Comparison of ENCODE assay signal across 23 cellular contexts in genomic region chr9:133256057-133256461, GRCh38. TPM values are rescaled to one million over a fixed set of nuclear protein-coding genes. Genes with fewer than 3 reads are reported as not detected.
DNase-seq lines count a peak whose midpoint lies in the region; ATAC-seq, FAIRE-seq and TF ChIP-seq lines count a peak whose summit lies in the region.
"Had no signal": no experiment of that assay in that cellular context is flagged by ENCODE, and none has a peak within 500 bp of the region (broad histone marks: within the 10 kb centered on the region; RNA-seq: fewer than 3 reads in every experiment).

No MANE protein-coding gene starts in this region.

- FAIRE-seq in K562 (lab: Jason Lieb, UNC) (no peak), frontal cortex (lab: Jason Lieb, UNC) (no peak)
- FAIRE-seq: A549, D721Med, GM12878, H1, HTR-8/SVneo had no signal

- in situ Hi-C loops in K562 (cut with MboI): no loop called here

- TF ChIP-seq RAD21 in K562 (CRISPR knock-in tag; conservative IDR thresholded peaks at IDR 0.05 in 1 of 2, IDR thresholded peaks at IDR 0.05 in 1 of 2): no peak

- no peak overlapping the region for H2AFZ ChIP-seq in K562 (ENCODE audit: low read depth, low read length)
- H2AFZ ChIP-seq in osteoblast (ENCODE audit: low read length): no peak overlapping the region

- H3K4me3 ChIP-seq in K562: no peak overlapping the region
- H3K4me3 ChIP-seq in osteoblast (ENCODE audit: insufficient read depth, low read length): no peak overlapping the region
- H3K4me3 ChIP-seq: A549, GM12878 had no signal

- CTCF ChIA-PET in K562 (lab: Yijun Ruan, JAX; ENCODE audit: low intra/inter-chr PET ratio): no interaction called here

- H3K9me1 ChIP-seq in K562 (ENCODE audit: control insufficient read depth, insufficient read depth, low read length): no peaks in the 10 kb centered on the region

- intact Hi-C loops in K562 (cut with micrococcal nuclease): no loop called here

- no peak for TF ChIP-seq POLR2A in K562 (conservative IDR thresholded peaks at IDR 0.05)

- peaks cover 47% of the 10 kb centered on the region; the same call in 2 of the 3 replicates for H3K36me3 ChIP-seq in K562 (ENCODE audit: control insufficient read depth, insufficient read depth, low read length)
- no peaks in the 10 kb centered on the region for H3K36me3 ChIP-seq in osteoblast (ENCODE audit: insufficient read depth, low read length)

- H3K27ac ChIP-seq in K562 (ENCODE audit: extremely low read depth, low read depth, low read length) (no peak overlapping the region), osteoblast (ENCODE audit: low read depth, low read length) (no peak overlapping the region)
- H3K27ac ChIP-seq: 22Rv1, A549, C4-2B had no signal

- TF ChIP-seq CTCF in K562 (IDR thresholded peaks at IDR 0.05 in 2 of 3, conservative IDR thresholded peaks at IDR 0.05 in 1 of 3; ENCODE audit: insufficient read depth in 2 of 3, low read depth in 1 of 3, low read length in 3 of 3) (no peak), osteoblast (IDR thresholded peaks at IDR 0.05; ENCODE audit: extremely low read depth, low read depth, low read length) (no peak), GM10266 (IDR thresholded peaks at IDR 0.05; ENCODE audit: control insufficient read depth, insufficient read depth, low read depth, missing control alignments) (no peak)

- H4K20me1 ChIP-seq in K562 (replicated peaks; ENCODE audit: control insufficient read depth, insufficient read depth, low read length) (peaks cover 3% of the 10 kb centered on the region; the same call in 1 of the 2 replicates), osteoblast (ENCODE audit: insufficient read depth, low read length) (no peaks in the 10 kb centered on the region)

- no peak for TF ChIP-seq EP300 in K562 (IDR thresholded peaks at IDR 0.05; ENCODE audit: low read length)

- POLR2A ChIA-PET in K562 (lab: Yijun Ruan, JAX): interaction anchor here (0.6 to 1.2 kb wide), 3 partner anchors 8 to 116 kb away, joined by 3 read pairs; no protein-coding TSS in a partner anchor

- no peaks in the 10 kb centered on the region for H3K79me2 ChIP-seq in K562 (ENCODE audit: control insufficient read depth, insufficient read depth, low read length)
- H3K79me2 ChIP-seq in osteoblast (ENCODE audit: insufficient read depth, low read length): no peaks in the 10 kb centered on the region

- no peaks in the 10 kb centered on the region; a peak in 1 of 5 replicates for H3K27me3 ChIP-seq in K562 (ENCODE audit: control insufficient read depth in 2 of 2, insufficient read depth in 2 of 2, low read length in 2 of 2)
- H3K27me3 ChIP-seq in osteoblast (ENCODE audit: insufficient read depth, low read length): no peaks in the 10 kb centered on the region

- H3K4me1 ChIP-seq in K562 (replicated peaks in 1 of 2; ENCODE audit: control insufficient read depth in 2 of 2, insufficient read depth in 2 of 2, low read length in 2 of 2) (peaks cover 3 to 55% of the 10 kb centered on the region in 2 experiments; a peak in 3 of 5 replicates), osteoblast (ENCODE audit: insufficient read depth, low read length) (no peaks in the 10 kb centered on the region)
- H3K4me1 ChIP-seq: A549 had no signal

- H3K9me3 ChIP-seq in K562 (replicated peaks; ENCODE audit: control insufficient read depth, insufficient read depth, low read depth, low read length) (no peaks in the 10 kb centered on the region), osteoblast (ENCODE audit: low read depth, low read length) (no peaks in the 10 kb centered on the region)

- H3K9ac ChIP-seq in K562 (ENCODE audit: insufficient read depth in 1 of 2, low read depth in 2 of 2, low read length in 2 of 2): no peak overlapping the region

- 97% methylated on average over 28 of the region's 38 CpGs for WGBS in K562 (ENCODE audit: insufficient coverage, low coverage, missing lambda C conversion rate)

- peak; percentile 38 for DNase-seq in activated CD8-positive, alpha-beta memory T cell treated with anti-CD3 and anti-CD28 coated beads, Interleukin-2, amount 50 U/mL, for 48 hours
- no peak for DNase-seq in activated CD8-positive, alpha-beta memory T cell treated with anti-CD3 and anti-CD28 coated beads for 24 hours
- DNase-seq in K562 (ENCODE audit: extremely low read depth in 1 of 4, low spot score in 3 of 4) (no peak), osteoblast (ENCODE audit: insufficient read length, low spot score, missing footprints) (peak; percentile 25), GM10266 (ENCODE audit: extremely low spot score) (no peak), frontal cortex (ENCODE audit: low spot score in 2 of 2) (no peak)
- DNase-seq: AML-193; Caco-2; CD4-positive, alpha-beta T cell; DMS79; GDM1; H9; IMR-90 had no signal

- H3K4me2 ChIP-seq in K562 (ENCODE audit: insufficient read depth, low read length) (no peak overlapping the region), osteoblast (ENCODE audit: insufficient read depth, low read length) (no peak overlapping the region)
- H3K4me2 ChIP-seq: A549 had no signal

- BruUV-seq in K562 (replicated peaks; lab: Mats Ljungman, UMichigan): no TSS peak

- no peak for ATAC-seq in K562
- no peak for ATAC-seq in GM21447 (IDR thresholded peaks at IDR 0.05; ENCODE audit: unreplicated experiment)
- ATAC-seq: A549, GM12878 had no signal

TF ChIP-seq in K562, 482 proteins besides CTCF, POLR2A, EP300 and RAD21 (continues in another document):
- no peak for TF ChIP-seq MLLT1 (IDR thresholded peaks at IDR 0.05)
- TF ChIP-seq CGGBP1 (CRISPR knock-in tag; IDR thresholded peaks at IDR 0.05): no peak
- no peak for TF ChIP-seq ZNF830 (CRISPR knock-in tag; IDR thresholded peaks at IDR 0.05)

RNA-seq across cellular contexts. Expression of gene ABO, which starts 18.9 kb away (rescaled TPM):
- total RNA-seq in K562 (2011; cell fraction: chromatin; rRNA removed; ENCODE audit: low replicate concordance): 38.9 and 65.2 TPM in 2 replicates
- total RNA-seq in K562 (2011; cell fraction: nucleolus; rRNA removed): 20.8 and 22.5 TPM in 2 replicates
- total RNA-seq in K562 (2011; cell fraction: nucleoplasm; rRNA removed): 48.2 and 94.6 TPM in 2 replicates
- total RNA-seq in K562 (2014; rRNA removed) (5.0 and 6.1 TPM in 2 replicates), K562 (2014; rRNA removed; fragmentation: Illumina TruSeq; extraction: Trizol) (5.6 and 6.5 TPM in 2 replicates), K562 (2015; rRNA removed; fragmentation: Illumina TruSeq; extraction: Trizol) (5.8 and 6.5 TPM in 2 replicates), K562 (2021) (11.9 and 15.3 TPM in 2 replicates), osteoblast (not detected in 2 replicates), frontal cortex (not detected)
- polyA plus RNA-seq in K562 (2011; rRNA removed) (9.9 and 18.7 TPM in 2 replicates), K562 (2014; fragmentation: Illumina TruSeq; extraction: Trizol) (16.0 and 18.5 TPM in 2 replicates), K562 (2014; fragmentation: Nextera tagmentation; extraction: Ambion mirVana) (10 to 100 TPM; 16.9 to 21.9 TPM), K562 (2014; rRNA removed) (13.3 and 16.6 TPM in 2 replicates)
- 10.0 and 10.8 TPM in 2 replicates for polyA plus RNA-seq in K562 (2011; cell fraction: cytosol; rRNA removed)
- 54.0 and 57.5 TPM in 2 replicates for polyA plus RNA-seq in K562 (2011; cell fraction: nucleus; rRNA removed)
- 14.4 and 28.3 TPM in 2 replicates for polyA plus RNA-seq in K562 (2012)
- 6.4 and 6.8 TPM in 2 replicates for polyA minus RNA-seq in K562 (2011; rRNA and poly(A)+ RNA removed)
- polyA minus RNA-seq in K562 (2011; cell fraction: cytosol; rRNA and poly(A)+ RNA removed): 7.1 and 10.8 TPM in 2 replicates
- 6.6 and 11.7 TPM in 2 replicates for polyA minus RNA-seq in K562 (2011; cell fraction: nucleus; rRNA and poly(A)+ RNA removed)
- total RNA-seq: Caco-2, Daoy, GM12878, H1, IMR-90 had no signal
- polyA plus RNA-seq: A549, BJ, IMR-90 had no signal

RNA-seq across cellular contexts. Expression of gene OBP2B, which starts 47.0 kb away (rescaled TPM):
- not detected in 2 replicates for total RNA-seq in K562 (2011; cell fraction: chromatin; rRNA removed; ENCODE audit: low replicate concordance)
- total RNA-seq in K562 (2011; cell fraction: nucleolus; rRNA removed): not detected in 2 replicates
- not detected in 2 replicates for total RNA-seq in K562 (2011; cell fraction: nucleoplasm; rRNA removed)
- not detected in 2 replicates for total RNA-seq in K562 (2014; rRNA removed)
- total RNA-seq in K562 (2014; rRNA removed; fragmentation: Illumina TruSeq; extraction: Trizol): not detected in 2 replicates
- total RNA-seq in K562 (2015; rRNA removed; fragmentation: Illumina TruSeq; extraction: Trizol): not detected in 2 replicates
- total RNA-seq in K562 (2021): not detected in 2 replicates
- polyA plus RNA-seq in K562 (2011; rRNA removed): 0.12 TPM in 1 of 2 replicates, not detected in the other
- not detected in 2 replicates for polyA plus RNA-seq in K562 (2011; cell fraction: cytosol; rRNA removed)
- polyA plus RNA-seq in K562 (2011; cell fraction: nucleus; rRNA removed): 0.21 TPM in 1 of 2 replicates, not detected in the other
- polyA plus RNA-seq in K562 (2012): not detected in 2 replicates
- not detected in 2 replicates for polyA plus RNA-seq in K562 (2014; fragmentation: Illumina TruSeq; extraction: Trizol)
- polyA plus RNA-seq in K562 (2014; fragmentation: Nextera tagmentation; extraction: Ambion mirVana): not detected
- not detected in 2 replicates for polyA plus RNA-seq in K562 (2014; rRNA removed)
- polyA minus RNA-seq in K562 (2011; rRNA and poly(A)+ RNA removed): not detected in 2 replicates
- not detected in 2 replicates for polyA minus RNA-seq in K562 (2011; cell fraction: cytosol; rRNA and poly(A)+ RNA removed)
- polyA minus RNA-seq in K562 (2011; cell fraction: nucleus; rRNA and poly(A)+ RNA removed): not detected in 2 replicates
- total RNA-seq in osteoblast: not detected in 2 replicates
- not detected for total RNA-seq in frontal cortex
- total RNA-seq: Caco-2; CD4-positive, alpha-beta T cell; Daoy; GM12878; H1; H9; IMR-90 had no signal
- polyA plus RNA-seq: A549, BJ, GM12878, H1, IMR-90 had no signal

Comparison
In these comparisons a context has a peak if more than half of its experiments do, and no peak if none do; other contexts are left out.
1. DNase-seq: peak in activated CD8-positive, alpha-beta memory T cell treated with anti-CD3 and anti-CD28 coated beads, Interleukin-2, amount 50 U/mL, for 48 hours (single experiment) and osteoblast (single experiment); none in activated CD8-positive, alpha-beta memory T cell treated with anti-CD3 and anti-CD28 coated beads for 24 hours (single experiment), K562 (0 of 4), GM10266 (single experiment) and frontal cortex (0 of 2).